In the genomic region with DNA sequence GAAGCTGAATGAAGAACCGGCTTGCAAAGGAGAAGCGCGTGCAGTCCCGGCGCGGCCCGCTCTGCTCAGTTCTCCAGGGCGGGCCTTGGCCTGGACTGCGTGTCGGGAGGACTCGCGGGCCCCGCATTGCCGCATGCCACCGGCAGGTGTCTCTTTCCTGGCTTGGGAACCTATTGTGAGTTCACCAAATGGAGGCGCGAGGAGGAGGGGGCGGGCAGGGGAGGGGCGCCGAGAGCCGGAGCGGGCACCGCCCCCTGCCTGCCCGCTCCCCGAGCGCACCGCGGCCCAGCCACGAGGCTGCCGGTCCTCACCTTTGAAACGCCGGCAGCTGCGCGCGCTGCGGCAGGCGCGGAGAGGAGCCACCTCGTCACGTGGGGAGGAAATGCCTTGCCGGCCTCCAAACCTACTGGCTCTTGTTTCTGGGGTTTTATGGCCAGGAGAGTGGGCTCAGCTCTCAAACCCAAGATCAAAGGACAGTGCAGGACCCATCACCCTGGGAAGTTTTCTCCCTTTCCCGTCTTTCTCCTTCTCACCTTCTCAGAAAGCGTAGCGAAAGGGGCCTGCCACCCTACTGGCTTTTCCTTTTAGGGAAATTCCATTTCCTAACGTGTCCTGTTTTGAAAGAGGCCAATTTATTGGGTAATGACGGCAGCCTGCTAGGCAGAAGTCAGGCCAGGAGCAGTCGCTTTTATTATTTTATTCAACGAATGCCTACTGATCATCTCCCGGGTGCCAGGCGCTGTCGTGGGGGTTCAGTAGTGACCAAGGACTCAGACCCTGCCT, we compare ENCODE assay signal across 8 cellular contexts. TPM values are rescaled to one million over a fixed set of nuclear protein-coding genes. Genes with fewer than 3 reads are reported as not detected.
DNase-seq lines count a peak whose midpoint lies in the region; ATAC-seq and TF ChIP-seq lines count a peak whose summit lies in the region.

No MANE protein-coding gene starts in this region.

- H3K4me2 ChIP-seq in BLaER1 treated with 17β-estradiol and CSF1 and Interleukin-3, amounts not matched to agents 10 nM and 100 nM = peak overlapping the region; percentile 62 to 93 (median 76)
- peak overlapping the region; percentile 47 for H3K4me2 ChIP-seq in SU-DHL-6 (ENCODE audit: low read depth, low read length, poor library complexity, severe bottlenecking)

- H3K27ac ChIP-seq in BLaER1 treated with 17β-estradiol and CSF1 and Interleukin-3, amounts not matched to agents 10 nM and 100 nM = peak overlapping the region in 9 of 11 experiments; percentile 46 to 71 (median 64); a peak in 19 of 22 replicates
- peak overlapping the region; percentile 53 for H3K27ac ChIP-seq in SU-DHL-6 (ENCODE audit: low read depth, low read length)
- H3K27ac ChIP-seq in heart left ventricle = peak overlapping the region; percentile 55 to 92 (median 80)
- H3K27ac ChIP-seq in transverse colon = peak overlapping the region; percentile 80 to 88 (median 84)

- TF ChIP-seq POLR2A in heart left ventricle (IDR thresholded peaks at IDR 0.05) = no peak
- TF ChIP-seq POLR2A in transverse colon (IDR thresholded peaks at IDR 0.05) = no peak

- DNase-seq in adipocyte (ENCODE audit: low read depth) (peak; percentile 84), heart left ventricle (peak; percentile 92 to 97 (median 95)), pons (ENCODE audit: low spot score) (peak; percentile 86), transverse colon (peak; percentile 97)

- H3K9ac ChIP-seq in BLaER1 treated with 17β-estradiol and CSF1 and Interleukin-3, amounts not matched to agents 10 nM and 100 nM = peak overlapping the region in 10 of 11 experiments; percentile 33 to 66 (median 56); a peak in 16 of 22 replicates
- H3K9ac ChIP-seq in SU-DHL-6 (ENCODE audit: low read length) (peak overlapping the region; percentile 33), adipocyte (ENCODE audit: low read length) (peak overlapping the region; percentile 88)

- H3K9me2 ChIP-seq in SU-DHL-6 (replicated peaks; ENCODE audit: insufficient read depth, low read length) = no peaks in the 10 kb centered on the region

- H3F3A ChIP-seq in SU-DHL-6 (ENCODE audit: insufficient read depth) = peaks cover 7% of the 10 kb centered on the region

- ATAC-seq in GM19372 (IDR thresholded peaks at IDR 0.05; ENCODE audit: low read depth, unreplicated experiment) (peak; percentile 93), HG03521 (IDR thresholded peaks at IDR 0.05; ENCODE audit: unreplicated experiment) (peak; percentile 93), heart left ventricle (peak; percentile 93 to 98 (median 97))

- H3K4me3 ChIP-seq in BLaER1 treated with 17β-estradiol and CSF1 and Interleukin-3, amounts not matched to agents 10 nM and 100 nM = peak overlapping the region in 6 of 10 experiments; percentile 10 to 61 (median 45); a peak in 11 of 20 replicates
- H3K4me3 ChIP-seq in SU-DHL-6 (ENCODE audit: insufficient read depth, low read length, poor library complexity, severe bottlenecking) (no peak overlapping the region), adipocyte (ENCODE audit: low read length) (peak overlapping the region; percentile 75), heart left ventricle (peak overlapping the region in 11 of 12 donors; percentile 12 to 60 (median 49)), transverse colon (peak overlapping the region in 3 of 4 donors; percentile 5 to 38 (median 20))

- no peaks in the 10 kb centered on the region for H3K79me2 ChIP-seq in SU-DHL-6 (ENCODE audit: insufficient read depth, low read length)

- H3K36me3 ChIP-seq in BLaER1 treated with 17β-estradiol and CSF1 and Interleukin-3, amounts not matched to agents 10 nM and 100 nM = no peaks in the 10 kb centered on the region
- H3K36me3 ChIP-seq in SU-DHL-6 (ENCODE audit: low read length) (no peaks in the 10 kb centered on the region), adipocyte (ENCODE audit: control insufficient read depth, insufficient read depth, low read length, severe bottlenecking) (no peaks in the 10 kb centered on the region), heart left ventricle (no peaks in the 10 kb centered on the region), transverse colon (no peaks in the 10 kb centered on the region)

- TF ChIP-seq CTCF in SU-DHL-6 (IDR thresholded peaks at IDR 0.05; ENCODE audit: insufficient read depth, low read length, poor library complexity, severe bottlenecking) = peak; percentile 61
- peak; percentile 73 to 96 (median 81) for TF ChIP-seq CTCF in heart left ventricle (IDR thresholded peaks at IDR 0.05)
- peak; percentile 79 to 94 (median 89) for TF ChIP-seq CTCF in transverse colon (IDR thresholded peaks at IDR 0.05)

- H3K9me3 ChIP-seq in BLaER1 treated with 17β-estradiol and CSF1 and Interleukin-3, amounts not matched to agents 10 nM and 100 nM (replicated peaks in 1 of 11) = peaks cover 0 to 6% (median 0%) of the 10 kb centered on the region in 11 experiments; a peak in 1 of 22 replicates
- H3K9me3 ChIP-seq in SU-DHL-6 (ENCODE audit: insufficient read depth, low read length) (no peaks in the 10 kb centered on the region), adipocyte (ENCODE audit: control insufficient read depth, low read length) (no peaks in the 10 kb centered on the region), heart left ventricle (no peaks in the 10 kb centered on the region), transverse colon (no peaks in the 10 kb centered on the region)

- peaks cover 4 to 66% (median 51%) of the 10 kb centered on the region in 10 experiments; a peak in 19 of 20 replicates for H3K4me1 ChIP-seq in BLaER1 treated with 17β-estradiol and CSF1 and Interleukin-3, amounts not matched to agents 10 nM and 100 nM
- H3K4me1 ChIP-seq in adipocyte (ENCODE audit: control insufficient read depth, insufficient read depth, low read length) = peaks cover 50% of the 10 kb centered on the region
- H3K4me1 ChIP-seq in heart left ventricle = peaks cover 0 to 22% (median 8%) of the 10 kb centered on the region in 12 donors
- H3K4me1 ChIP-seq in transverse colon = peaks cover 4 to 19% (median 12%) of the 10 kb centered on the region in 4 donors

- H2AFZ ChIP-seq in SU-DHL-6 (ENCODE audit: low read depth, low read length, severe bottlenecking) = peak overlapping the region; percentile 70

- no peaks in the 10 kb centered on the region for H3K27me3 ChIP-seq in BLaER1 treated with 17β-estradiol and CSF1 and Interleukin-3, amounts not matched to agents 10 nM and 100 nM
- no peaks in the 10 kb centered on the region for H3K27me3 ChIP-seq in SU-DHL-6 (ENCODE audit: low read length)
- no peaks in the 10 kb centered on the region for H3K27me3 ChIP-seq in adipocyte (replicated peaks; ENCODE audit: control insufficient read depth, insufficient read depth, low read length)
- no peaks in the 10 kb centered on the region for H3K27me3 ChIP-seq in heart left ventricle
- H3K27me3 ChIP-seq in transverse colon = no peaks in the 10 kb centered on the region

- H4K20me1 ChIP-seq in BLaER1 treated with 17β-estradiol and CSF1 and Interleukin-3, amounts not matched to agents 10 nM and 100 nM = no peaks in the 10 kb centered on the region
- H4K20me1 ChIP-seq in SU-DHL-6 (ENCODE audit: low read depth, low read length) = no peaks in the 10 kb centered on the region

- intact Hi-C loops in heart left ventricle (cut with DNase I) (loop anchor here in 8 of 10 donors (1.0 to 10.0 kb wide), 15 partner anchors 34 to 394 kb away; partner anchors contain the start of genes USPL1 (in 3 of the 8), HMGB1 (in 1 of the 8) and KATNAL1 (in 1 of the 8)), transverse colon (cut with DNase I; ENCODE audit: low total_unique reads) (loop anchor here (5.0 kb wide), 1 partner anchor 54 kb away; no protein-coding TSS in a partner anchor)

- 14 to 31% (median 17%) methylated on average over 27 to 51 of the region's 51 CpGs for WGBS in heart left ventricle, 4 donors
- 20 to 55% methylated on average over 4 to 39 of the region's 51 CpGs for WGBS in transverse colon (ENCODE audit: low coverage in 1 of 2), 2 donors

- TF ChIP-seq EP300 in transverse colon (IDR thresholded peaks at IDR 0.05; ENCODE audit: low read depth) = no peak

- in situ Hi-C loops in transverse colon (cut with MboI; ENCODE audit: low pct_ligation_motif_present in 1 of 4, low pct_unique_long_range_greater_than_20kb in 1 of 4, low sequenced_read_pairs in 3 of 4) = loop anchor here in 1 of 4 donors (10.0 kb wide), 1 partner anchor 56 kb away; the partner anchor contains the start of gene HMGB1

RNA-seq across cellular contexts. Expression of gene UBE2L5, which starts 13.8 kb away (rescaled TPM):
- total RNA-seq in heart left ventricle (under 1 TPM in 1 of 9 donors, not detected in 8; 0.32 TPM), transverse colon (not detected)
- polyA plus RNA-seq in heart left ventricle = not detected

RNA-seq across cellular contexts. Expression of gene HMGB1, which starts 57.2 kb away (rescaled TPM):
- total RNA-seq in heart left ventricle = 100 to 1,000 TPM; 137 to 215 (median 164) TPM
- 100 to 1,000 TPM; 236 to 361 TPM for polyA plus RNA-seq in heart left ventricle
- 100 to 1,000 TPM; 131 to 274 (median 152) TPM for total RNA-seq in transverse colon

Comparison
In these comparisons a context has a peak if more than half of its experiments do, and no peak if none do; other contexts are left out.
1. H3K9ac ChIP-seq: peak in every context shown above with its lines; median percentile 88 in adipocyte; 56 in BLaER1 treated with 17β-estradiol and CSF1 and Interleukin-3, amounts not matched to agents 10 nM and 100 nM; 33 in SU-DHL-6.